ENCODE assay signal across 8 cellular contexts in the genomic region with DNA sequence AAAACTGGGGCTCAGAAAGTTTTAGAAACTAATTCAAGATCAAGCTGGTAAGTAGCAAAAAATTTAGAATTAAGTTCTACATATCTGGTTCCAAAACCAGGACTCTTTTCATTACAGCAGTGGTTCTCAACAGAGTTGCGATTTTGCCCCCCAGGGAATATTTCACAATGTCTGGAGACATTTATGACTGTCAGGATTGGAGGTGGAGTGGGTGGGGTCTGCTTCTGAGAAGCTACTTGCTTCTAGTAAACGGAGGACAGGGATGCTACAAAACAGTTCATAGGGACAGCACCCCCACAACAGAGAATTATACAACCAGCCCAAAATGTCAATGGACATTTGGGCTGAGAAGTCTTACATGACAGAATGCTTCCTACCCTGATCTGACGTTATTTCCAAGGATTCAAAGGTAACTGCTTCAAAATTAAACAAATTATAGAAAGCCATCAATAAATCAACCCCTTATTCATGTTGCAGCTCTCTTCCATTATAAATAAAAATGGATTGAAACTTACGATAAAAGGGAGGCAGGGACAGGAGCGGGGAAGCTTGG. TPM values are rescaled to one million over a fixed set of nuclear protein-coding genes. Genes with fewer than 3 reads are reported as not detected.
DNase-seq lines count a peak whose midpoint lies in the region; ATAC-seq, FAIRE-seq and TF ChIP-seq lines count a peak whose summit lies in the region.

No MANE protein-coding gene starts in this region.

- TF ChIP-seq CTCF in AG09309 (IDR thresholded peaks at IDR 0.05; ENCODE audit: control insufficient read depth, insufficient read depth, low read depth, low read length, missing control alignments) (no peak), GM12878 (IDR thresholded peaks at IDR 0.05 in 2 of 3, conservative IDR thresholded peaks at IDR 0.05 in 1 of 3; ENCODE audit: control insufficient read depth in 2 of 3, extremely low read depth in 1 of 3, insufficient read depth in 1 of 3, low read depth in 3 of 3, low read length in 3 of 3) (no peak), HepG2 (CRISPR knock-in tag; IDR thresholded peaks at IDR 0.05) (no peak), tibial artery (IDR thresholded peaks at IDR 0.05) (no peak)

- BruUV-seq in GM12878 (replicated peaks; lab: Mats Ljungman, UMichigan) (no TSS peak), HepG2 (replicated peaks; lab: Mats Ljungman, UMichigan) (no TSS peak)

- DNase-seq in AG09309 (ENCODE audit: low read depth) (no peak), HTR-8/SVneo (ENCODE audit: insufficient read length, low spot score) (peak; percentile 8), GM12878 (ENCODE audit: low read depth, low spot score) (no peak), HepG2 (ENCODE audit: low spot score) (no peak), tibial artery (peak in 1 of 2 donors; percentile 25), epidermal melanocyte (ENCODE audit: insufficient read length, low spot score) (no peak), NCI-H1436 treated with DMSO at 0.1 percent for 48 hours (lab: John Stamatoyannopoulos, UW) (no peak)
- DNase-seq in effector CD8-positive, alpha-beta T cell (lab: John Stamatoyannopoulos, UW) = no peak

- no peaks in the 10 kb centered on the region for H3K9me3 ChIP-seq in GM12878 (replicated peaks; ENCODE audit: control insufficient read depth, insufficient read depth, low read length)
- no peaks in the 10 kb centered on the region for H3K9me3 ChIP-seq in HepG2 (ENCODE audit: low read length)
- no peaks in the 10 kb centered on the region for H3K9me3 ChIP-seq in tibial artery

- 0% methylated on average over 5 of the region's 5 CpGs for WGBS in GM12878 (ENCODE audit: insufficient coverage, insufficient replicate concordance, low lambda C conversion rate, missing lambda C conversion rate)
- 0% methylated on average over 5 of the region's 5 CpGs for WGBS in HepG2 (ENCODE audit: low lambda C conversion rate)

- CTCF ChIA-PET in GM12878 (lab: Yijun Ruan, JAX) (interaction anchor here (0.6 to 7.0 kb wide), 4 partner anchors 9 to 439 kb away, joined by 3 to 75 read pairs (median 6); no protein-coding TSS in a partner anchor), HepG2 (lab: Yijun Ruan, JAX; ENCODE audit: low intra/inter-chr PET ratio, low total read pairs) (no interaction called here)

- TF ChIP-seq RAD21 in GM12878 (IDR thresholded peaks at IDR 0.05; ENCODE audit: insufficient read depth, low read depth, low read length) (no peak), HepG2 (CRISPR knock-in tag; IDR thresholded peaks at IDR 0.05) (no peak)

- intact Hi-C loops in GM12878 (cut with micrococcal nuclease; ENCODE audit: unreplicated experiment) (loop anchor here (10.0 kb wide), 2 partner anchors 370 to 440 kb away; no protein-coding TSS in a partner anchor), HepG2 (cut with micrococcal nuclease; ENCODE audit: unreplicated experiment) (loop anchor here (2.0 to 10.0 kb wide), 5 partner anchors 26 to 437 kb away; a partner anchor contains a TSS), tibial artery (cut with DNase I; ENCODE audit: low total_unique reads) (no loop called here)

- H3K4me3 ChIP-seq in AG09309 (ENCODE audit: control insufficient read depth, low read depth, low read length) (peak overlapping the region; percentile 84), GM12878 (peak overlapping the region; percentile 83), HepG2 (replicated peaks in 1 of 3; ENCODE audit: insufficient read depth in 1 of 3, low read depth in 2 of 3, low read length in 3 of 3) (peak overlapping the region; percentile 81 to 90 (median 90)), tibial artery (peak overlapping the region; percentile 60 to 93)

- TF ChIP-seq EP300 in GM12878 (IDR thresholded peaks at IDR 0.05; ENCODE audit: borderline replicate concordance in 1 of 2, control insufficient read depth in 1 of 2, low read depth in 2 of 2, low read length in 2 of 2) (no peak), HepG2 (IDR thresholded peaks at IDR 0.05; ENCODE audit: low read depth in 2 of 2, low read length in 2 of 2) (no peak), HepG2 (CRISPR knock-in tag; IDR thresholded peaks at IDR 0.05; ENCODE audit: borderline replicate concordance) (no peak)

- no peaks in the 10 kb centered on the region for H4K20me1 ChIP-seq in GM12878 (ENCODE audit: control insufficient read depth, insufficient read depth)
- H4K20me1 ChIP-seq in HepG2 (ENCODE audit: insufficient read depth, low read length) = no peaks in the 10 kb centered on the region

- H3K79me2 ChIP-seq in GM12878 (ENCODE audit: control insufficient read depth, insufficient read depth, low read length) = no peaks in the 10 kb centered on the region
- no peaks in the 10 kb centered on the region for H3K79me2 ChIP-seq in HepG2 (ENCODE audit: insufficient read depth, low read length)

- H3K27ac ChIP-seq in GM12878 (ENCODE audit: control insufficient read depth, insufficient read depth) (no peak overlapping the region), HepG2 (ENCODE audit: extremely low read length, insufficient read depth, low read length) (no peak overlapping the region), tibial artery (peak overlapping the region; percentile 67 to 89)

- SMC1A ChIA-PET in GM12878 (lab: Charles Lee; ENCODE audit: uncharacterized antibody, unreplicated experiment) = interaction anchor here (0.7 to 1.5 kb wide), 3 partner anchors 14 to 370 kb away, joined by 3 to 5 read pairs (median 3); no protein-coding TSS in a partner anchor

- TF ChIP-seq POLR2A in GM12878 (IDR thresholded peaks at IDR 0.05; ENCODE audit: low read depth, low read length) = no peak
- no peak for TF ChIP-seq POLR2A in HepG2 (IDR thresholded peaks at IDR 0.05; ENCODE audit: insufficient read depth in 1 of 2, low read depth in 2 of 2, low read length in 2 of 2)

- no peak for FAIRE-seq in HTR-8/SVneo (lab: Jason Lieb, UNC)
- no peak for FAIRE-seq in GM12878 (lab: Jason Lieb, UNC)
- FAIRE-seq in HepG2 (lab: Jason Lieb, UNC) = no peak

- POLR2A ChIA-PET in GM12878 (lab: Charles Lee) = interaction anchor here (1.2 kb wide), 1 partner anchor 392 kb away, joined by 3 read pairs; a partner anchor contains a TSS
- POLR2A ChIA-PET in HepG2 (lab: Yijun Ruan, JAX) = no interaction called here

- H3K36me3 ChIP-seq in GM12878 (ENCODE audit: control insufficient read depth in 2 of 2, insufficient read depth in 2 of 2, low read length in 1 of 2) (no peaks in the 10 kb centered on the region), HepG2 (replicated peaks in 1 of 2; ENCODE audit: control insufficient read depth in 1 of 2, insufficient read depth in 2 of 2, low read length in 2 of 2) (no peaks in the 10 kb centered on the region), tibial artery (no peaks in the 10 kb centered on the region)

- H2AFZ ChIP-seq in GM12878 (ENCODE audit: control insufficient read depth, low read depth, low read length) = peak overlapping the region; percentile 93
- H2AFZ ChIP-seq in HepG2 (ENCODE audit: low read length) = peak overlapping the region; percentile 86

- RAD21 ChIA-PET in GM12878 (lab: Charles Lee; ENCODE audit: unreplicated experiment) = interaction anchor here (0.5 to 1.5 kb wide), 2 partner anchors 61 to 195 kb away, joined by 3 to 9 read pairs; no protein-coding TSS in a partner anchor

- ATAC-seq in GM12878 = no peak
- no peak for ATAC-seq in HepG2

- H3K9ac ChIP-seq in GM12878 (ENCODE audit: control insufficient read depth, insufficient read depth, low read length) (peak overlapping the region; percentile 66), HepG2 (ENCODE audit: insufficient read depth, low read depth, low read length) (peak overlapping the region; percentile 74; the same call in 1 of the 2 replicates)

- in situ Hi-C loops in GM12878 (cut with MboI) (no loop called here), HepG2 (cut with HindIII; ENCODE audit: extremely low pct_ligation_motif_present, low pct_unique_long_range_greater_than_20kb) (loop anchor here (25.0 kb wide), 1 partner anchor 372 kb away; a partner anchor contains a TSS)

- H3K4me2 ChIP-seq in GM12878 (ENCODE audit: control insufficient read depth, insufficient read depth) (peak overlapping the region; percentile 90), HepG2 (ENCODE audit: low read depth, low read length) (peak overlapping the region; percentile 77)

- H3K4me1 ChIP-seq in GM12878 (ENCODE audit: control insufficient read depth, insufficient read depth, low read length) (peaks cover 2% of the 10 kb centered on the region; the same call in 1 of the 2 replicates), HepG2 (ENCODE audit: insufficient read depth, low read length) (peaks cover 16% of the 10 kb centered on the region), tibial artery (peaks cover 0 to 12% (median 8%) of the 10 kb centered on the region in 4 donors)

- H3K27me3 ChIP-seq in GM12878 (replicated peaks in 1 of 2; ENCODE audit: control insufficient read depth in 2 of 2, insufficient read depth in 2 of 2, low read length in 1 of 2) (peaks cover 0 to 3% of the 10 kb centered on the region in 2 experiments; a peak in 2 of 4 replicates), HepG2 (ENCODE audit: control insufficient read depth in 1 of 2, insufficient read depth in 2 of 2, low read length in 2 of 2) (no peaks in the 10 kb centered on the region), tibial artery (no peaks in the 10 kb centered on the region)

RNA-seq across cellular contexts. Expression of a gene that starts 0.7 kb away (rescaled TPM):
- total RNA-seq in GM12878 (2013; cell fraction: nucleolus; rRNA removed) = 6.2 and 8.9 TPM in 2 replicates
- total RNA-seq in GM12878 (2014; rRNA removed) (2.0 and 2.7 TPM in 2 replicates), GM12878 (2014; rRNA removed; fragmentation: Illumina TruSeq; extraction: Trizol) (2.1 and 2.7 TPM in 2 replicates), GM12878 (2021) (1.6 and 1.7 TPM in 2 replicates), HepG2 (2016; rRNA removed; fragmentation: Illumina TruSeq; extraction: Trizol) (4.9 and 5.5 TPM in 2 replicates)
- polyA plus RNA-seq in GM12878 (2011; ENCODE audit: low read depth) = 2.3 TPM
- polyA plus RNA-seq in GM12878 (2011; rRNA removed) (2.8 and 4.8 TPM in 2 replicates), GM12878 (2014; fragmentation: Illumina TruSeq; extraction: Trizol) (2.1 and 2.4 TPM in 2 replicates), GM12878 (2014; fragmentation: Nextera tagmentation; extraction: Ambion mirVana) (under 1 TPM; 0.39 to 0.73 TPM), GM12878 (2014; rRNA removed) (1.9 and 2.6 TPM in 2 replicates), GM12878 (2016; fragmentation: Nextera tagmentation; extraction: Ambion mirVana) (1 to 10 TPM; 2.3 to 3.0 TPM), HepG2 (2011; rRNA removed) (3.6 and 3.8 TPM in 2 replicates)
- 1.2 and 1.4 TPM in 2 replicates for polyA plus RNA-seq in GM12878 (2011; cell fraction: cytosol; rRNA removed)
- polyA plus RNA-seq in GM12878 (2011; cell fraction: nucleus; rRNA removed) = 3.7 and 4.0 TPM in 2 replicates
- 2.3 and 3.7 TPM in 2 replicates for polyA plus RNA-seq in GM12878 (2012)
- 2.4 and 2.5 TPM in 2 replicates for polyA minus RNA-seq in GM12878 (2011; rRNA and poly(A)+ RNA removed)
- 0.83 TPM in 1 of 2 replicates, not detected in the other for polyA minus RNA-seq in GM12878 (2011; cell fraction: cytosol; rRNA and poly(A)+ RNA removed)
- 6.0 and 7.1 TPM in 2 replicates for polyA minus RNA-seq in GM12878 (2011; cell fraction: nucleus; rRNA and poly(A)+ RNA removed)
- 10.3 and 10.7 TPM in 2 replicates for total RNA-seq in HepG2 (2016; cell fraction: cytosol; rRNA removed; fragmentation: Illumina TruSeq; extraction: Trizol; ENCODE audit: low read depth)
- 4.2 and 5.1 TPM in 2 replicates for total RNA-seq in HepG2 (2016; cell fraction: insoluble cytoplasmic fraction; rRNA removed; fragmentation: Illumina TruSeq; extraction: Trizol)
- total RNA-seq in HepG2 (2016; cell fraction: membrane; rRNA removed; fragmentation: Illumina TruSeq; extraction: Trizol) = 7.0 and 9.0 TPM in 2 replicates
- total RNA-seq in HepG2 (2016; cell fraction: nucleus; rRNA removed; fragmentation: Illumina TruSeq; extraction: Trizol) = 7.8 and 10.5 TPM in 2 replicates
- 2.2 and 2.8 TPM in 2 replicates for polyA plus RNA-seq in HepG2 (2011; cell fraction: cytosol; rRNA removed)
- polyA plus RNA-seq in HepG2 (2011; cell fraction: nucleus; rRNA removed) = 3.0 TPM in 2 replicates
- 3.0 and 3.5 TPM in 2 replicates for polyA plus RNA-seq in HepG2 (2012)
- 1.6 TPM in 2 replicates for polyA plus RNA-seq in HepG2 (2016; cell fraction: cytosol; fragmentation: Illumina TruSeq; extraction: Trizol; ENCODE audit: low read depth)
- 4.8 and 4.9 TPM in 2 replicates for polyA plus RNA-seq in HepG2 (2016; cell fraction: insoluble cytoplasmic fraction; fragmentation: Illumina TruSeq; extraction: Trizol; ENCODE audit: low read depth)
- polyA plus RNA-seq in HepG2 (2016; cell fraction: membrane; fragmentation: Illumina TruSeq; extraction: Trizol; ENCODE audit: low read depth) = 2.7 and 3.8 TPM in 2 replicates
- 6.5 and 6.9 TPM in 2 replicates for polyA plus RNA-seq in HepG2 (2016; cell fraction: nucleus; fragmentation: Illumina TruSeq; extraction: Trizol; ENCODE audit: insufficient read depth, low read depth)
- polyA minus RNA-seq in HepG2 (2011; rRNA and poly(A)+ RNA removed; ENCODE audit: low replicate concordance) = 2.7 and 3.4 TPM in 2 replicates
- 2.5 and 3.5 TPM in 2 replicates for polyA minus RNA-seq in HepG2 (2011; cell fraction: cytosol; rRNA and poly(A)+ RNA removed)
- polyA minus RNA-seq in HepG2 (2011; cell fraction: nucleus; rRNA and poly(A)+ RNA removed) = 18.3 and 18.5 TPM in 2 replicates

Comparison
In these comparisons a context has a peak if more than half of its experiments do, and no peak if none do; other contexts are left out.
1. H3K27ac ChIP-seq: peak in tibial artery (2 of 2); none in GM12878 (single experiment) and HepG2 (single experiment).
2. Peak in every context shown above with its lines, with median percentiles within 50 percentile points of each other: H3K4me3 ChIP-seq.